ENCODE assay signal across 11 cellular contexts in genomic region chr15:79025201-79025600, GRCh38.
DNase-seq lines count a peak whose midpoint lies in the region; TF ChIP-seq lines count a peak whose summit lies in the region.
"Had no signal": no experiment of that assay in that cellular context is flagged by ENCODE, and none has a peak within 500 bp of the region (broad histone marks: within the 10 kb centered on the region; RNA-seq: fewer than 3 reads in every experiment).

No MANE protein-coding gene starts in this region.

- H3K4me3 Mint-ChIP-seq in endothelial cell (ENCODE audit: unreplicated experiment): no peak overlapping the region
- H3K4me3 Mint-ChIP-seq: activated naive CD8-positive, alpha-beta T cell treated with anti-CD3 and anti-CD28 coated beads, Interleukin-2, amount 10 ng/mL, durations not matched to agents 7 days and 5 days had no signal

- H4K20me1 ChIP-seq in OCI-LY1 (ENCODE audit: insufficient read depth, low read length): no peaks in the 10 kb centered on the region

- H2AFZ ChIP-seq in OCI-LY1 (ENCODE audit: low read length): no peak overlapping the region

- H3K4me1 Mint-ChIP-seq in endothelial cell (ENCODE audit: unreplicated experiment): no peaks in the 10 kb centered on the region
- H3K4me1 Mint-ChIP-seq: activated naive CD8-positive, alpha-beta T cell treated with anti-CD3 and anti-CD28 coated beads, Interleukin-2, amount 10 ng/mL, durations not matched to agents 7 days and 5 days had no signal

- H3K27ac Mint-ChIP-seq in endothelial cell (ENCODE audit: unreplicated experiment): no peak overlapping the region
- H3K27ac Mint-ChIP-seq: activated naive CD8-positive, alpha-beta T cell treated with anti-CD3 and anti-CD28 coated beads, Interleukin-2, amount 10 ng/mL, durations not matched to agents 7 days and 5 days had no signal

- H3K79me2 ChIP-seq in OCI-LY1 (ENCODE audit: insufficient read depth, low read length): no peaks in the 10 kb centered on the region

- no peaks in the 10 kb centered on the region for H3K9me2 ChIP-seq in OCI-LY1 (ENCODE audit: low read depth, low read length)

- H3K27me3 Mint-ChIP-seq in endothelial cell (ENCODE audit: unreplicated experiment): peaks cover 2% of the 10 kb centered on the region

- no peaks in the 10 kb centered on the region for H3K36me3 ChIP-seq in OCI-LY1 (ENCODE audit: insufficient read depth, low read length)

- H3K9me3 ChIP-seq in AG04450 (ENCODE audit: control insufficient read depth, insufficient read depth, low read length) (peaks cover 10% of the 10 kb centered on the region; the same call in 1 of the 2 replicates), OCI-LY1 (ENCODE audit: low read length) (no peaks in the 10 kb centered on the region)

- peaks cover 4% of the 10 kb centered on the region for H3K36me3 Mint-ChIP-seq in endothelial cell (ENCODE audit: low read depth, unreplicated experiment)
- H3K36me3 Mint-ChIP-seq: activated naive CD8-positive, alpha-beta T cell treated with anti-CD3 and anti-CD28 coated beads, Interleukin-2, amount 10 ng/mL, durations not matched to agents 7 days and 5 days had no signal

- TF ChIP-seq CTCF in AG04450 (IDR thresholded peaks at IDR 0.05; ENCODE audit: low read depth, low read length): 0 out of 2 replicates have a peak, but pooled peaks have one; percentile 9
- no peak for TF ChIP-seq CTCF in GM10248 (IDR thresholded peaks at IDR 0.05; ENCODE audit: control extremely low read depth, extremely low read depth, low read depth, missing control alignments)
- TF ChIP-seq CTCF in OCI-LY1 (IDR thresholded peaks at IDR 0.05; ENCODE audit: low read length): peak; percentile 76
- TF ChIP-seq CTCF in endothelial cell (IDR thresholded peaks at IDR 0.05; ENCODE audit: unreplicated experiment): no peak

- H3K27me3 ChIP-seq in AG04450 (ENCODE audit: control insufficient read depth, insufficient read depth, low read length): peaks cover 9% of the 10 kb centered on the region
- no peaks in the 10 kb centered on the region for H3K27me3 ChIP-seq in OCI-LY1 (ENCODE audit: insufficient read depth, low read length)

- peak overlapping the region; percentile 46; the same call in 1 of the 2 replicates for H3K4me2 ChIP-seq in OCI-LY1 (ENCODE audit: low read length)

- DNase-seq in AG04450 (ENCODE audit: low read depth, low spot score) (no peak), GM10248 (ENCODE audit: extremely low spot score) (peak; percentile 44), endothelial cell (ENCODE audit: low spot score) (peak; percentile 40), NK-92 (lab: John Stamatoyannopoulos, UW; ENCODE audit: unreplicated experiment) (no peak), DMS153 treated with DMSO at 0.1 percent for 48 hours (lab: John Stamatoyannopoulos, UW; ENCODE audit: unreplicated experiment) (no peak), NCI-H524 treated with DMSO at 0.1 percent for 48 hours (lab: John Stamatoyannopoulos, UW) (no peak), NCI-H226 (no peak)
- DNase-seq: activated naive CD8-positive, alpha-beta T cell treated with anti-CD3 and anti-CD28 coated beads, Interleukin-2, amount 10 ng/mL, durations not matched to agents 7 days and 5 days; effector CD4-positive, alpha-beta T cell; GOT3 had no signal

- CTCF ChIA-PET in AG04450 (lab: Charles Lee): interaction anchor here (0.6 to 1.7 kb wide), 2 partner anchors 71 to 159 kb away, joined by 3 to 5 read pairs; no protein-coding TSS in a partner anchor
- CTCF ChIA-PET in GM10248 (lab: Yijun Ruan, JAX): interaction anchor here (0.9 to 10.0 kb wide), 3 partner anchors 116 to 163 kb away, joined by 4 to 247 read pairs (median 5); no protein-coding TSS in a partner anchor

- H3K27ac ChIP-seq in AG04450 (ENCODE audit: low read depth, low read length): no peak overlapping the region
- no peak overlapping the region for H3K27ac ChIP-seq in OCI-LY1 (ENCODE audit: low read depth, low read length, poor library complexity, severe bottlenecking)

- no peak overlapping the region for H3K4me3 ChIP-seq in AG04450 (ENCODE audit: low read depth, low read length)
- no peak overlapping the region for H3K4me3 ChIP-seq in OCI-LY1 (ENCODE audit: low read depth, low read length, poor library complexity, severe bottlenecking)

- H3F3A ChIP-seq in OCI-LY1 (ENCODE audit: insufficient read depth, low read length): no peaks in the 10 kb centered on the region

- H3K9me3 Mint-ChIP-seq in endothelial cell (ENCODE audit: unreplicated experiment): no peaks in the 10 kb centered on the region

- H3K4me1 ChIP-seq in OCI-LY1 (ENCODE audit: insufficient read depth, low read length, severe bottlenecking): peaks cover 5% of the 10 kb centered on the region

- H3K9ac ChIP-seq in OCI-LY1 (ENCODE audit: low read length): no peak overlapping the region; the same call in 1 of the 2 replicates

- POLR2A ChIA-PET in AG04450 (lab: Yijun Ruan, JAX): interaction anchor here (0.6 kb wide), 1 partner anchor 66 kb away, joined by 11 read pairs; no protein-coding TSS in a partner anchor
- POLR2A ChIA-PET in GM10248 (lab: Yijun Ruan, JAX): no interaction called here

Comparison
In these comparisons a context has a peak if more than half of its experiments do, and no peak if none do; other contexts are left out.
1. DNase-seq: peak in GM10248 (single experiment) and endothelial cell (single experiment); none in AG04450 (single experiment), NK-92 (single experiment), DMS153 treated with DMSO at 0.1 percent for 48 hours (single experiment), NCI-H524 treated with DMSO at 0.1 percent for 48 hours (single experiment) and NCI-H226 (single experiment).
2. CTCF ChIP-seq: peak in AG04450 (single experiment) and OCI-LY1 (single experiment); none in GM10248 (single experiment) and endothelial cell (single experiment).